Comparison of ENCODE assay signal across 8 cellular contexts in the genomic region with DNA sequence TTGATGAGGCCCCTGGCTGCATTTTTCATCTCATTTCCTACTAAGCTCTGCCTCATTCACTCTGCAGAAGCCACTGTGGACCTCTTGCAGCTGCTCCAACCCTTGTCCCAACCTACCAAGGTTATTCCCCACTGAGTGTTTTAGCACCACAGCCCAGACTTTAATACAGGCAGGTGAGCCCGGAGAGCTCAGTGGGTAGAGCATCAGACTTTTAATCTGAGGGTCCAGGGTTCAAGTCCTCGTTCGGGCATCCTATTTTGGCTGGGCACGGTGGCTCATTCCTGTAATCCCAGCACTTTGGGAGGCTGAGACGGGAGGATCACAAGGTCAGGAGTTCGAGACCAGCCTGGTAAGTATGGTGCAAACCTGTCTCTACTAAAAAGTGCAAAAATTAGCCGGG. TPM values are rescaled to one million over a fixed set of nuclear protein-coding genes. Genes with fewer than 3 reads are reported as not detected.
"Had no signal": no experiment of that assay in that cellular context is flagged by ENCODE, and none has a peak within 500 bp of the region (broad histone marks: within the 10 kb centered on the region; RNA-seq: fewer than 3 reads in every experiment).

No MANE protein-coding gene starts in this region.

- DNase-seq: GDM1, GF-D8 had no signal

- FAIRE-seq: G401.6, GM12878, GM12891, GM12892, GM18507, GM19239 had no signal

- H3K4me3 ChIP-seq: GM12878 had no signal

RNA-seq across cellular contexts. Expression of a gene that starts 52.1 kb away (rescaled TPM):
- total RNA-seq: GM12878 had no signal
